16 cellular contexts compared by ENCODE assay signal in the genomic region with DNA sequence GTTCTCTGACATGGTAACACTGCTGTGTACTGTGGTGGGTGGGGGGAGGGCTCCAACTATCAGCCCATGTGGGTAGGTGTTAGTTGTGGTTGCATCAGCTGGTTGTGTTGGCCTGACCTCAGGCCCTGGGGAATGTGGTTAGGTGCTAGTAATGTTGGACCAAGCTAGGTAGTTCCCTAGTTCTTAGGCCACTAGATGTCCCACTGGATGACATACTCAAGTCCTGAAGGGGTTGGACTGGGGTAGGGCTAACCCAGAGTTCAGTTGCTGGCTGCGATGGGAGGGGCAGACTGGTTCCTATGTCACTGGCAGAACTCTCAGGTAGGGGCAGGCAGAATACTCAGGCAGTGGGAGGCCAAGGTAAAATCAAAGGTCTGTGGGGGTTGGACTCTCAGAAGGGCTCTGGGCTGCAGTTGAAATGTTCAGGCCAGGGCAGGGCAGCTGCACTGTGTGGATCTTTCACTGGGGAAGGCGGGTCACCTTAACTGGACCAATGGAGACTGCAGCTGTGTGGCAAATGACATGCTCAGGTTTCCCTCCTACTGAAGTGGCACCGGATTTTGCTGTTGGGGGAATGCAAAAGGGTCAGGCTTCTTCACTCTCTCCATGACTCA.
DNase-seq lines count a peak whose midpoint lies in the region; ATAC-seq and TF ChIP-seq lines count a peak whose summit lies in the region.
"Had no signal": no experiment of that assay in that cellular context is flagged by ENCODE, and none has a peak within 500 bp of the region (broad histone marks: within the 10 kb centered on the region; RNA-seq: fewer than 3 reads in every experiment).

No MANE protein-coding gene starts in this region.

- H3K36me3 Mint-ChIP-seq in H9 (ENCODE audit: insufficient read depth in 1 of 3, low read depth in 3 of 3) (peaks cover 0 to 6% (median 2%) of the 10 kb centered on the region in 3 experiments; a peak in 3 of 7 replicates), WTC11 (peaks cover 10% of the 10 kb centered on the region)

- POLR2A ChIA-PET in WTC11 (lab: Charles Lee) = no interaction called here

- intact Hi-C loops in upper lobe of right lung (cut with DNase I) = no loop called here

- H3K4me3 Mint-ChIP-seq in H9 = no peak overlapping the region; a peak in 1 of 5 replicates
- H3K4me3 Mint-ChIP-seq in WTC11 = no peak overlapping the region
- H3K4me3 Mint-ChIP-seq: B cell; CD4-positive, alpha-beta T cell; HFFc6 had no signal

- H2AK5ac ChIP-seq in H9 (ENCODE audit: insufficient read length, low read length) = no peak overlapping the region

- no peak overlapping the region for H3K18ac ChIP-seq in H9 (ENCODE audit: insufficient read length, low read depth, low read length)

- H3K27ac ChIP-seq in H9 (ENCODE audit: insufficient read length, low read depth, low read length) (no peak overlapping the region), upper lobe of right lung (no peak overlapping the region), foreskin keratinocyte (no peak overlapping the region), right atrium auricular region (no peak overlapping the region)
- H3K27ac ChIP-seq: HL-60 had no signal

- no peaks in the 10 kb centered on the region for H3K79me2 ChIP-seq in H9 (ENCODE audit: insufficient read depth, low read length)

- no peaks in the 10 kb centered on the region for H3K36me3 ChIP-seq in upper lobe of right lung
- H3K36me3 ChIP-seq in right atrium auricular region = no peaks in the 10 kb centered on the region

- no peak overlapping the region for H3K23ac ChIP-seq in H9 (ENCODE audit: insufficient read length, low read depth, low read length)

- WGBS in H9 (ENCODE audit: extremely low coverage, insufficient read length, low lambda C conversion rate) = no CpG with 5 or more reads among the region's 3 CpGs

- peak; percentile 19 for DNase-seq in H9
- DNase-seq in WTC11 (ENCODE audit: low spot score) = no peak
- DNase-seq in iPS-NIHi7 (ENCODE audit: extremely low spot score) = peak; percentile 5
- DNase-seq in upper lobe of right lung = no peak
- DNase-seq in foreskin keratinocyte = no peak
- no peak for DNase-seq in right atrium auricular region (ENCODE audit: low spot score)
- DNase-seq in NCI-H187 (lab: John Stamatoyannopoulos, UW) = no peak
- DNase-seq: C1 segment of cervical spinal cord; CD4-positive, alpha-beta T cell; DMS79 treated with DMSO at 0.1 percent for 48 hours; GDM1; HCEC 1CT; HFFc6 had no signal

- ATAC-seq in WTC11 (peak; percentile 65), upper lobe of right lung (peak; percentile 28), HG03196 (IDR thresholded peaks at IDR 0.05; ENCODE audit: unreplicated experiment) (no peak), foreskin keratinocyte (no peak)

- H4K5ac ChIP-seq in H9 (ENCODE audit: insufficient read length, low read depth, low read length) = no peak overlapping the region

- H2BK20ac ChIP-seq in H9 (ENCODE audit: low read depth, low read length, poor library complexity, severe bottlenecking) = no peak overlapping the region

- H4K8ac ChIP-seq in H9 (replicated peaks; ENCODE audit: insufficient read length, low read depth, low read length) = no peak overlapping the region

- no peaks in the 10 kb centered on the region for H3K23me2 ChIP-seq in H9 (ENCODE audit: insufficient read length, low read depth, low read length, poor library complexity, severe bottlenecking)

- peaks cover 11 to 14% of the 10 kb centered on the region in 2 experiments for H3K9me3 Mint-ChIP-seq in H9
- peaks cover 26% of the 10 kb centered on the region for H3K9me3 Mint-ChIP-seq in WTC11

- no peaks in the 10 kb centered on the region for H3K79me1 ChIP-seq in H9 (ENCODE audit: insufficient read depth, low read depth, low read length, poor library complexity, severe bottlenecking)

- H3K27me3 ChIP-seq in H9 (ENCODE audit: insufficient read depth, low read length) = no peaks in the 10 kb centered on the region
- no peaks in the 10 kb centered on the region for H3K27me3 ChIP-seq in upper lobe of right lung
- H3K27me3 ChIP-seq in foreskin keratinocyte = no peaks in the 10 kb centered on the region
- no peaks in the 10 kb centered on the region for H3K27me3 ChIP-seq in right atrium auricular region

- no peak overlapping the region for H2BK120ac ChIP-seq in H9 (ENCODE audit: low read depth, low read length, poor library complexity, severe bottlenecking)

- no peaks in the 10 kb centered on the region for H3K9me3 ChIP-seq in H9 (ENCODE audit: control insufficient read depth, low read depth, low read length)
- peaks cover 5% of the 10 kb centered on the region for H3K9me3 ChIP-seq in upper lobe of right lung
- peaks cover 0 to 32% of the 10 kb centered on the region in 2 donors for H3K9me3 ChIP-seq in right atrium auricular region

- no peak overlapping the region for H2BK15ac ChIP-seq in H9 (ENCODE audit: low read depth, low read length)

- H3K4me1 ChIP-seq in H9 (ENCODE audit: insufficient read depth, low read length) (no peaks in the 10 kb centered on the region), upper lobe of right lung (no peaks in the 10 kb centered on the region), foreskin keratinocyte (no peaks in the 10 kb centered on the region), right atrium auricular region (no peaks in the 10 kb centered on the region)

- H3K4me3 ChIP-seq in upper lobe of right lung = no peak overlapping the region
- no peak overlapping the region for H3K4me3 ChIP-seq in right atrium auricular region

- no peaks in the 10 kb centered on the region for H3K27me3 Mint-ChIP-seq in H9 (ENCODE audit: low read depth)
- no peaks in the 10 kb centered on the region; the same call in 1 of the 2 replicates for H3K27me3 Mint-ChIP-seq in WTC11 (ENCODE audit: low read depth)
- H3K27me3 Mint-ChIP-seq: B cell; CD4-positive, alpha-beta T cell had no signal

- no peak overlapping the region for H3K56ac ChIP-seq in H9 (ENCODE audit: insufficient read length, low read depth, low read length)

- no peak overlapping the region for H2BK5ac ChIP-seq in H9 (ENCODE audit: insufficient read length, low read length)

- TF ChIP-seq CTCF in H9 (conservative IDR thresholded peaks at IDR 0.05) (no peak), WTC11 (IDR thresholded peaks at IDR 0.05) (no peak), upper lobe of right lung (IDR thresholded peaks at IDR 0.05) (no peak), foreskin keratinocyte (conservative IDR thresholded peaks at IDR 0.05) (no peak), right atrium auricular region (IDR thresholded peaks at IDR 0.05) (no peak)

- no peak overlapping the region for H2AFZ ChIP-seq in H9 (ENCODE audit: low read length)

- H3K4me2 ChIP-seq in H9 (ENCODE audit: insufficient read depth, insufficient read length, low read length) = no peak overlapping the region

- no peak overlapping the region for H2BK12ac ChIP-seq in H9 (ENCODE audit: insufficient read length, low read depth, low read length)

- H3T11ph ChIP-seq in H9 (ENCODE audit: low read length) = no peak overlapping the region

- H3K4ac ChIP-seq in H9 (ENCODE audit: low read depth, low read length) = no peak overlapping the region

- H3K9ac ChIP-seq in H9 (ENCODE audit: extremely low read depth, insufficient read length, low read length) = no peak overlapping the region

- no peaks in the 10 kb centered on the region; a peak in 1 of 4 replicates for H3K4me1 Mint-ChIP-seq in H9
- no peaks in the 10 kb centered on the region for H3K4me1 Mint-ChIP-seq in WTC11
- H3K4me1 Mint-ChIP-seq: B cell had no signal

- peak overlapping the region; percentile 45; the same call in 1 of the 2 replicates for H3K14ac ChIP-seq in H9 (ENCODE audit: insufficient read depth, low read length)

- H3K27ac Mint-ChIP-seq in H9 (peak overlapping the region in 2 of 3 experiments; percentile 68 to 84; a peak in 3 of 7 replicates), WTC11 (no peak overlapping the region)
- H3K27ac Mint-ChIP-seq: B cell; CD4-positive, alpha-beta T cell; HFFc6 had no signal

- CTCF ChIA-PET in WTC11 (lab: Charles Lee) = no interaction called here

- peaks cover 2% of the 10 kb centered on the region for H4K20me1 ChIP-seq in H9 (ENCODE audit: control insufficient read depth, insufficient read depth, insufficient read length)

- no peak overlapping the region for H4K91ac ChIP-seq in H9 (ENCODE audit: insufficient read length, low read depth, low read length)

TF ChIP-seq in WTC11, 78 proteins besides CTCF, POLR2A, EP300 and RAD21 (continues in another document):
- TF ChIP-seq MYBL2 (CRISPR knock-in tag; IDR thresholded peaks at IDR 0.05) = no peak
- TF ChIP-seq, protein P1, sequence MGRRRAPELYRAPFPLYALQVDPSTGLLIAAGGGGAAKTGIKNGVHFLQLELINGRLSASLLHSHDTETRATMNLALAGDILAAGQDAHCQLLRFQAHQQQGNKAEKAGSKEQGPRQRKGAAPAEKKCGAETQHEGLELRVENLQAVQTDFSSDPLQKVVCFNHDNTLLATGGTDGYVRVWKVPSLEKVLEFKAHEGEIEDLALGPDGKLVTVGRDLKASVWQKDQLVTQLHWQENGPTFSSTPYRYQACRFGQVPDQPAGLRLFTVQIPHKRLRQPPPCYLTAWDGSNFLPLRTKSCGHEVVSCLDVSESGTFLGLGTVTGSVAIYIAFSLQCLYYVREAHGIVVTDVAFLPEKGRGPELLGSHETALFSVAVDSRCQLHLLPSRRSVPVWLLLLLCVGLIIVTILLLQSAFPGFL (CRISPR knock-in tag; IDR thresholded peaks at IDR 0.05; ENCODE audit: borderline replicate concordance) = no peak

Comparison
In these comparisons a context has a peak if more than half of its experiments do, and no peak if none do; other contexts are left out.
1. DNase-seq: peak in H9 (single experiment) and iPS-NIHi7 (single experiment); none in WTC11 (single experiment), upper lobe of right lung (single experiment), foreskin keratinocyte (0 of 2), right atrium auricular region (single experiment) and NCI-H187 (0 of 2).
2. ATAC-seq: peak in WTC11 (single experiment) and upper lobe of right lung (single experiment); none in HG03196 (single experiment) and foreskin keratinocyte (single experiment).